12 cellular contexts compared by ENCODE assay signal in the genomic region with DNA sequence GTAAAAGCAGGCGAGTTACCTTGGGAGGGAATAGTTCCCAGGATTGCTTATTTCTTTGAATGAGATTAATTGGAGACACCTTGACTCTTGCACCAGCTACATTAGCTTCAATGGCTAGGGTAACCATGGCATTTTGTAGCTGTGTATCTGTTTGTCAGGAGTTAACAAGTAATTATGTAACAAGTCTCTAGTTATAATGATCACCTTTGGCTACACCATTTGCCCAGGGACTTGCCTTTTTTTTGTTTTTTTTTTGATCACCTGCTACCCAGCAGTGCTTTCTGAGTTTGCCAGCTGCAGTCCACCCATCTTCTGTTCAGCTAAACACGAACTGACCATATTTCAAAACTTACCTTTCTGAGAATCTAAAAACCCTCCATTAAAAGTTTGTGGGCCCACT. TPM values are rescaled to one million over a fixed set of nuclear protein-coding genes. Genes with fewer than 3 reads are reported as not detected.
DNase-seq lines count a peak whose midpoint lies in the region; ATAC-seq and TF ChIP-seq lines count a peak whose summit lies in the region.
"Had no signal": no experiment of that assay in that cellular context is flagged by ENCODE, and none has a peak within 500 bp of the region (broad histone marks: within the 10 kb centered on the region; RNA-seq: fewer than 3 reads in every experiment).

No MANE protein-coding gene starts in this region.

- peaks cover 0 to 5% (median 0%) of the 10 kb centered on the region in 11 experiments; a peak in 1 of 22 replicates for H3K36me3 ChIP-seq in BLaER1 treated with 17β-estradiol and CSF1 and Interleukin-3, amounts not matched to agents 10 nM and 100 nM
- H3K36me3 ChIP-seq in Peyer's patch: no peaks in the 10 kb centered on the region
- H3K36me3 ChIP-seq: upper lobe of left lung had no signal

- POLR2A ChIA-PET in WTC11 (lab: Charles Lee): no interaction called here

- peaks cover 44 to 56% of the 10 kb centered on the region in 2 experiments for H3K4me1 Mint-ChIP-seq in H9
- H3K4me1 Mint-ChIP-seq in WTC11: peaks cover 64% of the 10 kb centered on the region

- no peak overlapping the region for H3T11ph ChIP-seq in H9 (ENCODE audit: low read length)

- no peak overlapping the region for H3K27ac ChIP-seq in BLaER1 treated with 17β-estradiol and CSF1 and Interleukin-3, amounts not matched to agents 10 nM and 100 nM
- H3K27ac ChIP-seq in H9 (ENCODE audit: insufficient read length, low read depth, low read length) (no peak overlapping the region), layer of hippocampus (ENCODE audit: low read depth, low read length) (peak overlapping the region; percentile 10), Peyer's patch (no peak overlapping the region)
- H3K27ac ChIP-seq: upper lobe of left lung had no signal

- H2AFZ ChIP-seq in H9 (ENCODE audit: low read length): no peak overlapping the region

- no peak overlapping the region for H3K18ac ChIP-seq in H9 (ENCODE audit: insufficient read length, low read depth, low read length)

- H3K27ac Mint-ChIP-seq in H9: no peak overlapping the region
- no peak overlapping the region for H3K27ac Mint-ChIP-seq in WTC11

- H2BK15ac ChIP-seq in H9 (ENCODE audit: low read depth, low read length): no peak overlapping the region

- no peak for TF ChIP-seq CTCF in H9 (conservative IDR thresholded peaks at IDR 0.05)
- TF ChIP-seq CTCF in WTC11 (IDR thresholded peaks at IDR 0.05): no peak
- no peak for TF ChIP-seq CTCF in Peyer's patch (IDR thresholded peaks at IDR 0.05)

- CTCF ChIA-PET in WTC11 (lab: Charles Lee): interaction anchor here (0.6 to 3.3 kb wide), 4 partner anchors 14 to 69 kb away, joined by 5 to 19 read pairs (median 10); no protein-coding TSS in a partner anchor

- no peak for TF ChIP-seq POLR2A in Peyer's patch (IDR thresholded peaks at IDR 0.05)

- no peak overlapping the region for H3K23ac ChIP-seq in H9 (ENCODE audit: insufficient read length, low read depth, low read length)

- no peak overlapping the region for H3K14ac ChIP-seq in H9 (ENCODE audit: insufficient read depth, low read length)

- H3K9me3 Mint-ChIP-seq in H9 (no peaks in the 10 kb centered on the region), WTC11 (no peaks in the 10 kb centered on the region)

- no peak overlapping the region for H3K4ac ChIP-seq in H9 (ENCODE audit: low read depth, low read length)

- no peak overlapping the region for H2BK5ac ChIP-seq in H9 (ENCODE audit: insufficient read length, low read length)

- ATAC-seq in WTC11: no peak
- ATAC-seq: K562 had no signal

- peaks cover 4% of the 10 kb centered on the region for H3K79me1 ChIP-seq in H9 (ENCODE audit: insufficient read depth, low read depth, low read length, poor library complexity, severe bottlenecking)

- peak overlapping the region; percentile 82 to 93 for H3K4me3 Mint-ChIP-seq in H9
- peak overlapping the region; percentile 94 for H3K4me3 Mint-ChIP-seq in WTC11

- H4K91ac ChIP-seq in H9 (ENCODE audit: insufficient read length, low read depth, low read length): no peak overlapping the region

- H3K27me3 ChIP-seq in BLaER1 treated with 17β-estradiol and CSF1 and Interleukin-3, amounts not matched to agents 10 nM and 100 nM: peaks cover 22 to 40% (median 30%) of the 10 kb centered on the region in 11 experiments
- H3K27me3 ChIP-seq in H9 (ENCODE audit: insufficient read depth, low read length) (no peaks in the 10 kb centered on the region), layer of hippocampus (ENCODE audit: control insufficient read depth, insufficient read depth, low read length) (no peaks in the 10 kb centered on the region), Peyer's patch (no peaks in the 10 kb centered on the region)

- H2BK12ac ChIP-seq in H9 (ENCODE audit: insufficient read length, low read depth, low read length): no peak overlapping the region

- WGBS in H9 (ENCODE audit: extremely low coverage, insufficient read length, low lambda C conversion rate): no CpG with 5 or more reads among the region's 2 CpGs

- peak overlapping the region in 7 of 10 experiments; percentile 74 to 91 (median 86); a peak in 14 of 20 replicates for H3K4me3 ChIP-seq in BLaER1 treated with 17β-estradiol and CSF1 and Interleukin-3, amounts not matched to agents 10 nM and 100 nM
- no peak overlapping the region for H3K4me3 ChIP-seq in Peyer's patch
- H3K4me3 ChIP-seq: K562 had no signal

- H2BK120ac ChIP-seq in H9 (ENCODE audit: low read depth, low read length, poor library complexity, severe bottlenecking): no peak overlapping the region

- peaks cover 0 to 24% (median 12%) of the 10 kb centered on the region in 10 experiments; a peak in 14 of 20 replicates for H3K4me1 ChIP-seq in BLaER1 treated with 17β-estradiol and CSF1 and Interleukin-3, amounts not matched to agents 10 nM and 100 nM
- 0 out of 2 replicates have a peak, but pooled peaks cover 6% of the 10 kb centered on the region for H3K4me1 ChIP-seq in H9 (ENCODE audit: insufficient read depth, low read length)
- peaks cover 0 to 27% (median 14%) of the 10 kb centered on the region in 4 donors for H3K4me1 ChIP-seq in Peyer's patch

- H4K8ac ChIP-seq in H9 (replicated peaks; ENCODE audit: insufficient read length, low read depth, low read length): no peak overlapping the region

- H4K5ac ChIP-seq in H9 (ENCODE audit: insufficient read length, low read depth, low read length): no peak overlapping the region

- peaks cover 9% of the 10 kb centered on the region; the same call in 1 of the 2 replicates for H3K79me2 ChIP-seq in H9 (ENCODE audit: insufficient read depth, low read length)

- no peaks in the 10 kb centered on the region for H3K9me3 ChIP-seq in BLaER1 treated with 17β-estradiol and CSF1 and Interleukin-3, amounts not matched to agents 10 nM and 100 nM (replicated peaks in 1 of 11)
- H3K9me3 ChIP-seq in H9 (ENCODE audit: control insufficient read depth, low read depth, low read length) (no peaks in the 10 kb centered on the region), Peyer's patch (no peaks in the 10 kb centered on the region)
- H3K9me3 ChIP-seq: upper lobe of left lung had no signal

- peaks cover 0 to 17% (median 0%) of the 10 kb centered on the region in 11 experiments; a peak in 7 of 22 replicates for H4K20me1 ChIP-seq in BLaER1 treated with 17β-estradiol and CSF1 and Interleukin-3, amounts not matched to agents 10 nM and 100 nM
- no peaks in the 10 kb centered on the region for H4K20me1 ChIP-seq in H9 (ENCODE audit: control insufficient read depth, insufficient read depth, insufficient read length)

- peak overlapping the region; percentile 78 to 96 (median 94); a peak in 21 of 22 replicates for H3K4me2 ChIP-seq in BLaER1 treated with 17β-estradiol and CSF1 and Interleukin-3, amounts not matched to agents 10 nM and 100 nM
- peak overlapping the region; percentile 86 for H3K4me2 ChIP-seq in H9 (ENCODE audit: insufficient read depth, insufficient read length, low read length)

- no peak for DNase-seq in H9
- no peak for DNase-seq in WTC11 (ENCODE audit: low spot score)
- DNase-seq in NCI-H82 (lab: John Stamatoyannopoulos, UW): no peak
- no peak for DNase-seq in NK-92 (lab: John Stamatoyannopoulos, UW; ENCODE audit: unreplicated experiment)
- DNase-seq in Peyer's patch: no peak
- DNase-seq in NCI-H1048 (lab: John Stamatoyannopoulos, UW): no peak
- DNase-seq: activated CD4-positive, CD25-positive, alpha-beta regulatory T cell; foreskin melanocyte had no signal

- peaks cover 15% of the 10 kb centered on the region for H3K23me2 ChIP-seq in H9 (ENCODE audit: insufficient read length, low read depth, low read length, poor library complexity, severe bottlenecking)

- H3K9ac ChIP-seq in BLaER1 treated with 17β-estradiol and CSF1 and Interleukin-3, amounts not matched to agents 10 nM and 100 nM: peak overlapping the region in 5 of 11 experiments; percentile 67 to 84 (median 77); a peak in 8 of 22 replicates
- H3K9ac ChIP-seq in H9 (ENCODE audit: extremely low read depth, insufficient read length, low read length): no peak overlapping the region

- H3K36me3 Mint-ChIP-seq in H9 (ENCODE audit: insufficient read depth in 1 of 3, low read depth in 3 of 3) (peaks cover 0 to 8% (median 2%) of the 10 kb centered on the region in 3 experiments; a peak in 2 of 7 replicates), WTC11 (no peaks in the 10 kb centered on the region)

- no peak overlapping the region for H2BK20ac ChIP-seq in H9 (ENCODE audit: low read depth, low read length, poor library complexity, severe bottlenecking)

- peaks cover 24% of the 10 kb centered on the region for H3K27me3 Mint-ChIP-seq in H9 (ENCODE audit: low read depth)
- H3K27me3 Mint-ChIP-seq in WTC11 (ENCODE audit: low read depth): peaks cover 14% of the 10 kb centered on the region

- H2AK5ac ChIP-seq in H9 (ENCODE audit: insufficient read length, low read length): no peak overlapping the region

- no peak overlapping the region for H3K56ac ChIP-seq in H9 (ENCODE audit: insufficient read length, low read depth, low read length)

TF ChIP-seq in WTC11, 78 proteins besides CTCF, POLR2A, EP300 and RAD21:
- no peak for TF ChIP-seq SMAD4 (CRISPR knock-in tag; IDR thresholded peaks at IDR 0.05)
- TF ChIP-seq PRRX2 (CRISPR knock-in tag; IDR thresholded peaks at IDR 0.05): no peak
- TF ChIP-seq ZNF263 (CRISPR knock-in tag; IDR thresholded peaks at IDR 0.05; ENCODE audit: low read depth): no peak
- no peak for TF ChIP-seq GRHL2 (CRISPR knock-in tag; IDR thresholded peaks at IDR 0.05; ENCODE audit: insufficient replicate concordance, severe bottlenecking)

RNA-seq across cellular contexts. Expression of a gene that starts 2.2 kb away (rescaled TPM):
- total RNA-seq in H9 (2021) (14.9 and 16.4 TPM in 2 replicates), WTC11 (2021) (22.3 to 27.4 TPM (median 25.2 TPM) in 3 replicates), Peyer's patch (1 to 10 TPM in 1 of 4 donors, under 1 TPM in 2, not detected in 1; 0.09 to 3.3 (median 0.13) TPM)
- total RNA-seq: K562 had no signal

Comparison
In these comparisons a context has a peak if more than half of its experiments do, and no peak if none do; other contexts are left out.
1. H3K4me3 ChIP-seq: peak in BLaER1 treated with 17β-estradiol and CSF1 and Interleukin-3, amounts not matched to agents 10 nM and 100 nM (7 of 10); none in Peyer's patch (0 of 4).